ENCODE assay signal across 21 cellular contexts in genomic region chr16:84554627-84555328, GRCh38. TPM values are rescaled to one million over a fixed set of nuclear protein-coding genes. Genes with fewer than 3 reads are reported as not detected.
DNase-seq lines count a peak whose midpoint lies in the region; ATAC-seq and TF ChIP-seq lines count a peak whose summit lies in the region.
"Had no signal": no experiment of that assay in that cellular context is flagged by ENCODE, and none has a peak within 500 bp of the region (broad histone marks: within the 10 kb centered on the region; RNA-seq: fewer than 3 reads in every experiment).

No MANE protein-coding gene starts in this region.

- peaks cover 9% of the 10 kb centered on the region for H3K36me3 Mint-ChIP-seq in activated naive CD4-positive, alpha-beta T cell treated with anti-CD3 and anti-CD28 coated beads for 36 hours (ENCODE audit: low read depth)
- peaks cover 5% of the 10 kb centered on the region for H3K36me3 Mint-ChIP-seq in activated naive CD8-positive, alpha-beta T cell treated with anti-CD3 and anti-CD28 coated beads, Interleukin-2, amount 50 U/mL, for 24 hours (ENCODE audit: low read depth)

- no peak for DNase-seq in activated naive CD4-positive, alpha-beta T cell treated with anti-CD3 and anti-CD28 coated beads for 36 hours
- no peak for DNase-seq in activated naive CD4-positive, alpha-beta T cell treated with Interleukin-2 at 50 U/mL for 16 hours
- no peak for DNase-seq in activated naive CD8-positive, alpha-beta T cell treated with anti-CD3 and anti-CD28 coated beads, Interleukin-2, amount 50 U/mL, for 24 hours
- peak; percentile 40 for DNase-seq in spleen
- DNase-seq in SHP77 (lab: John Stamatoyannopoulos, UW) = no peak
- DNase-seq in midbrain (lab: John Stamatoyannopoulos, UW) = no peak
- DNase-seq in NCI-H2081 treated with DMSO at 0.1 percent for 48 hours (lab: John Stamatoyannopoulos, UW) = no peak
- DNase-seq: erythroblast, foreskin keratinocyte, MM.1S, NCI-H1436 treated with DMSO at 0.1 percent for 48 hours, NCI-H748 treated with DMSO at 0.1 percent for 48 hours, ovary, right cardiac atrium, SW 1271, uterus had no signal

- H3K27ac ChIP-seq in KOPT-K1 (ENCODE audit: low read depth, low read length, poor library complexity, severe bottlenecking) (peak overlapping the region; percentile 93), spleen (peak overlapping the region in 4 of 8 donors; percentile 56 to 76 (median 72))
- H3K27ac ChIP-seq: foreskin keratinocyte, ovary, suprapubic skin, uterus, VCaP had no signal

- TF ChIP-seq CTCF in spleen (IDR thresholded peaks at IDR 0.05 in 8 of 11, conservative IDR thresholded peaks at IDR 0.05 in 3 of 11) = no peak

- no peaks in the 10 kb centered on the region for H3K9me3 Mint-ChIP-seq in activated naive CD4-positive, alpha-beta T cell treated with anti-CD3 and anti-CD28 coated beads for 36 hours
- no peaks in the 10 kb centered on the region for H3K9me3 Mint-ChIP-seq in activated naive CD8-positive, alpha-beta T cell treated with anti-CD3 and anti-CD28 coated beads, Interleukin-2, amount 50 U/mL, for 24 hours

- WGBS in spleen, 5 donors = 82 to 89% (median 82%) methylated on average over 11 of the region's 11 CpGs

- intact Hi-C loops in activated naive CD4-positive, alpha-beta T cell treated with anti-CD3 and anti-CD28 coated beads for 36 hours (cut with micrococcal nuclease) = loop anchor here (1.0 to 5.0 kb wide), 3 partner anchors 40 to 473 kb away; partner anchors contain the start of gene KIAA0513
- intact Hi-C loops in spleen (cut with DNase I; ENCODE audit: low total_unique reads) = loop anchor here (10.0 kb wide), 1 partner anchor 60 kb away; the partner anchor contains the start of gene COTL1

- H3K4me3 Mint-ChIP-seq in activated naive CD4-positive, alpha-beta T cell treated with anti-CD3 and anti-CD28 coated beads for 36 hours = peak overlapping the region; percentile 91
- peak overlapping the region; percentile 83 for H3K4me3 Mint-ChIP-seq in activated naive CD8-positive, alpha-beta T cell treated with anti-CD3 and anti-CD28 coated beads, Interleukin-2, amount 50 U/mL, for 24 hours

- H3K9me3 ChIP-seq in KOPT-K1 (ENCODE audit: insufficient read depth, low read length, poor library complexity, severe bottlenecking) (no peaks in the 10 kb centered on the region), spleen (no peaks in the 10 kb centered on the region)
- H3K9me3 ChIP-seq: ovary, suprapubic skin, uterus had no signal

- H3K36me3 ChIP-seq in KOPT-K1 (ENCODE audit: insufficient read depth, low read length) = peaks cover 8% of the 10 kb centered on the region; the same call in 1 of the 2 replicates
- no peaks in the 10 kb centered on the region for H3K36me3 ChIP-seq in spleen
- H3K36me3 ChIP-seq: ovary, suprapubic skin, uterus had no signal

- no peak for TF ChIP-seq POLR2A in spleen (IDR thresholded peaks at IDR 0.05)

- H3K4me1 ChIP-seq in spleen = peaks cover 3 to 61% (median 27%) of the 10 kb centered on the region in 6 donors
- H3K4me1 ChIP-seq: foreskin keratinocyte, suprapubic skin, uterus had no signal

- peaks cover 45% of the 10 kb centered on the region for H3K4me1 Mint-ChIP-seq in activated naive CD4-positive, alpha-beta T cell treated with anti-CD3 and anti-CD28 coated beads for 36 hours (ENCODE audit: low read depth)
- peaks cover 55% of the 10 kb centered on the region for H3K4me1 Mint-ChIP-seq in activated naive CD8-positive, alpha-beta T cell treated with anti-CD3 and anti-CD28 coated beads, Interleukin-2, amount 50 U/mL, for 24 hours

- no peak overlapping the region for H3K4me3 ChIP-seq in spleen
- H3K4me3 ChIP-seq: lung, ovary, suprapubic skin, uterus had no signal

- peak overlapping the region; percentile 90 for H3K27ac Mint-ChIP-seq in activated naive CD4-positive, alpha-beta T cell treated with anti-CD3 and anti-CD28 coated beads for 36 hours
- H3K27ac Mint-ChIP-seq in activated naive CD8-positive, alpha-beta T cell treated with anti-CD3 and anti-CD28 coated beads, Interleukin-2, amount 50 U/mL, for 24 hours = peak overlapping the region; percentile 86

- CTCF ChIA-PET in activated naive CD4-positive, alpha-beta T cell treated with anti-CD3 and anti-CD28 coated beads for 36 hours (lab: Charles Lee) = interaction anchor here (0.6 to 4.0 kb wide), 5 partner anchors 41 to 230 kb away, joined by 3 to 22 read pairs (median 5); no protein-coding TSS in a partner anchor

- H3K27me3 ChIP-seq in spleen (replicated peaks in 1 of 7) = no peaks in the 10 kb centered on the region
- H3K27me3 ChIP-seq: ovary, uterus had no signal

- H3K27me3 Mint-ChIP-seq in activated naive CD4-positive, alpha-beta T cell treated with anti-CD3 and anti-CD28 coated beads for 36 hours (ENCODE audit: low read depth) = no peaks in the 10 kb centered on the region
- no peaks in the 10 kb centered on the region for H3K27me3 Mint-ChIP-seq in activated naive CD8-positive, alpha-beta T cell treated with anti-CD3 and anti-CD28 coated beads, Interleukin-2, amount 50 U/mL, for 24 hours

- no peak for ATAC-seq in activated naive CD8-positive, alpha-beta T cell treated with anti-CD3 and anti-CD28 coated beads, Interleukin-2, amount 50 U/mL, for 24 hours
- ATAC-seq: right cardiac atrium, Right ventricle myocardium inferior had no signal

RNA-seq across cellular contexts. Expression of gene MEAK7, which starts 50.3 kb away (rescaled TPM):
- total RNA-seq in activated naive CD4-positive, alpha-beta T cell treated with anti-CD3 and anti-CD28 coated beads for 36 hours = 1 to 10 TPM; 6.3 to 7.0 TPM
- 10 to 100 TPM in 5 of 7 donors, 1 to 10 TPM in 2; 9.4 to 14.9 (median 11.1) TPM for total RNA-seq in spleen
- 1 to 10 TPM; 1.5 to 2.7 (median 1.5) TPM for polyA plus RNA-seq in spleen
